ENCODE assay signal across 21 cellular contexts in genomic region chr20:40393161-40393560, GRCh38.
DNase-seq lines count a peak whose midpoint lies in the region; ATAC-seq and TF ChIP-seq lines count a peak whose summit lies in the region.
"Had no signal": no experiment of that assay in that cellular context is flagged by ENCODE, and none has a peak within 500 bp of the region (broad histone marks: within the 10 kb centered on the region; RNA-seq: fewer than 3 reads in every experiment).

No MANE protein-coding gene starts in this region.

- H4K20me1 ChIP-seq in neural cell (ENCODE audit: insufficient read depth) = no peaks in the 10 kb centered on the region
- H4K20me1 ChIP-seq: BLaER1 treated with 17β-estradiol and CSF1 and Interleukin-3, amounts not matched to agents 10 nM and 100 nM had no signal

- no peaks in the 10 kb centered on the region for H3K4me1 Mint-ChIP-seq in activated CD4-positive, alpha-beta T cell treated with anti-CD3 and anti-CD28 coated beads, Interleukin-2, amount 10 ng/mL, durations not matched to agents 24 days and 14 days
- peaks cover 18% of the 10 kb centered on the region for H3K4me1 Mint-ChIP-seq in endodermal cell
- H3K4me1 Mint-ChIP-seq: CD4-positive, alpha-beta memory T cell had no signal

- no peak overlapping the region for H3K4me3 Mint-ChIP-seq in activated CD4-positive, alpha-beta T cell treated with anti-CD3 and anti-CD28 coated beads, Interleukin-2, amount 10 ng/mL, durations not matched to agents 24 days and 14 days
- no peak overlapping the region for H3K4me3 Mint-ChIP-seq in endodermal cell
- H3K4me3 Mint-ChIP-seq: CD4-positive, alpha-beta memory T cell; HFFc6 had no signal

- H3K36me3 ChIP-seq in endodermal cell (ENCODE audit: control insufficient read depth, insufficient read depth, low read length) (no peaks in the 10 kb centered on the region), neural cell (ENCODE audit: insufficient read depth, low read length) (no peaks in the 10 kb centered on the region), right atrium auricular region (no peaks in the 10 kb centered on the region)
- H3K36me3 ChIP-seq: BE2C; BLaER1 treated with 17β-estradiol and CSF1 and Interleukin-3, amounts not matched to agents 10 nM and 100 nM; HAP-1 had no signal

- H3K4me1 ChIP-seq in endodermal cell (ENCODE audit: control insufficient read depth, insufficient read depth, low read length) = peaks cover 6% of the 10 kb centered on the region
- H3K4me1 ChIP-seq in right atrium auricular region = no peaks in the 10 kb centered on the region
- H3K4me1 ChIP-seq: BE2C, HAP-1 had no signal

- H3K4me3 ChIP-seq in endodermal cell (ENCODE audit: low read length) = no peak overlapping the region
- no peak overlapping the region for H3K4me3 ChIP-seq in neural cell (ENCODE audit: low read length)
- H3K4me3 ChIP-seq in right atrium auricular region = no peak overlapping the region
- H3K4me3 ChIP-seq: BLaER1 treated with 17β-estradiol and CSF1 and Interleukin-3, amounts not matched to agents 10 nM and 100 nM; HAP-1 had no signal

- peak; percentile 37 for DNase-seq in activated CD4-positive, alpha-beta T cell treated with anti-CD3 and anti-CD28 coated beads, Interleukin-2, amount 10 ng/mL, durations not matched to agents 24 days and 14 days
- no peak for DNase-seq in activated CD4-positive, alpha-beta T cell treated with anti-CD3 and anti-CD28 coated beads for 48 hours
- DNase-seq in endodermal cell (peak; percentile 56), right atrium auricular region (ENCODE audit: low spot score) (no peak), kidney tubule cell (ENCODE audit: low spot score) (no peak), activated gamma-delta T cell (lab: John Stamatoyannopoulos, UW) (no peak)
- DNase-seq: ACHN; AML-193; BE2C; Calu3; CD4-positive, alpha-beta memory T cell; COR-L47; DMS53; DMS79 treated with DMSO at 0.1 percent for 48 hours; GF-D8; HFFc6 had no signal

- peak; percentile 26 for TF ChIP-seq CTCF in endodermal cell (conservative IDR thresholded peaks at IDR 0.05)
- no peak for TF ChIP-seq CTCF in neural cell (IDR thresholded peaks at IDR 0.05; ENCODE audit: poor library complexity, severe bottlenecking)
- no peak for TF ChIP-seq CTCF in right atrium auricular region (IDR thresholded peaks at IDR 0.05)

- H3K4me2 ChIP-seq in neural cell (ENCODE audit: low read length) = no peak overlapping the region
- H3K4me2 ChIP-seq: BLaER1 treated with 17β-estradiol and CSF1 and Interleukin-3, amounts not matched to agents 10 nM and 100 nM had no signal

- H3K9ac ChIP-seq in endodermal cell (ENCODE audit: extremely low read depth, low read length, poor library complexity, severe bottlenecking) (no peak overlapping the region), neural cell (ENCODE audit: low read length) (no peak overlapping the region)
- H3K9ac ChIP-seq: BLaER1 treated with 17β-estradiol and CSF1 and Interleukin-3, amounts not matched to agents 10 nM and 100 nM had no signal

- H3K27me3 Mint-ChIP-seq in activated CD4-positive, alpha-beta T cell treated with anti-CD3 and anti-CD28 coated beads, Interleukin-2, amount 10 ng/mL, durations not matched to agents 24 days and 14 days = no peaks in the 10 kb centered on the region
- H3K27me3 Mint-ChIP-seq in endodermal cell (ENCODE audit: insufficient read depth) = peaks cover 3% of the 10 kb centered on the region
- H3K27me3 Mint-ChIP-seq: CD4-positive, alpha-beta memory T cell had no signal

- no peaks in the 10 kb centered on the region for H3K79me2 ChIP-seq in neural cell (replicated peaks; ENCODE audit: insufficient read depth, low read length)

- H3F3A ChIP-seq in neural cell (ENCODE audit: insufficient read depth, low read length, poor library complexity, severe bottlenecking) = no peaks in the 10 kb centered on the region

- intact Hi-C loops in activated CD4-positive, alpha-beta T cell treated with anti-CD3 and anti-CD28 coated beads, Interleukin-2, amount 10 ng/mL, durations not matched to agents 24 days and 14 days (cut with micrococcal nuclease) = no loop called here

- no peaks in the 10 kb centered on the region for H3K36me3 Mint-ChIP-seq in activated CD4-positive, alpha-beta T cell treated with anti-CD3 and anti-CD28 coated beads, Interleukin-2, amount 10 ng/mL, durations not matched to agents 24 days and 14 days (ENCODE audit: low read depth)
- no peaks in the 10 kb centered on the region for H3K36me3 Mint-ChIP-seq in endodermal cell (ENCODE audit: low read depth)
- H3K36me3 Mint-ChIP-seq: CD4-positive, alpha-beta memory T cell had no signal

- H3K27ac Mint-ChIP-seq in activated CD4-positive, alpha-beta T cell treated with anti-CD3 and anti-CD28 coated beads, Interleukin-2, amount 10 ng/mL, durations not matched to agents 24 days and 14 days = no peak overlapping the region
- no peak overlapping the region for H3K27ac Mint-ChIP-seq in endodermal cell
- H3K27ac Mint-ChIP-seq: CD4-positive, alpha-beta memory T cell; HFFc6 had no signal

- no peak overlapping the region for H2AFZ ChIP-seq in neural cell (ENCODE audit: low read depth, low read length)

- ATAC-seq in HG02759 (IDR thresholded peaks at IDR 0.05; ENCODE audit: unreplicated experiment) = no peak

- H3K27me3 ChIP-seq in endodermal cell (ENCODE audit: control insufficient read depth, insufficient read depth, low read length, poor library complexity, severe bottlenecking) (no peaks in the 10 kb centered on the region), neural cell (ENCODE audit: insufficient read depth, low read depth, low read length) (no peaks in the 10 kb centered on the region), right atrium auricular region (no peaks in the 10 kb centered on the region)
- H3K27me3 ChIP-seq: BE2C; BLaER1 treated with 17β-estradiol and CSF1 and Interleukin-3, amounts not matched to agents 10 nM and 100 nM had no signal

- H3K9me2 ChIP-seq in neural cell (ENCODE audit: insufficient read depth, low read length) = no peaks in the 10 kb centered on the region

- H3K27ac ChIP-seq in endodermal cell (ENCODE audit: low read depth, low read length) (no peak overlapping the region), neural cell (ENCODE audit: low read length) (peak overlapping the region; percentile 9), right atrium auricular region (no peak overlapping the region)
- H3K27ac ChIP-seq: 22Rv1; BLaER1 treated with 17β-estradiol and CSF1 and Interleukin-3, amounts not matched to agents 10 nM and 100 nM had no signal

- TF ChIP-seq RAD21 in neural cell (conservative IDR thresholded peaks at IDR 0.05) = peak; percentile 23

- no peak for TF ChIP-seq EP300 in neural cell (conservative IDR thresholded peaks at IDR 0.05; ENCODE audit: poor library complexity, severe bottlenecking)

- H3K9me3 Mint-ChIP-seq in activated CD4-positive, alpha-beta T cell treated with anti-CD3 and anti-CD28 coated beads, Interleukin-2, amount 10 ng/mL, durations not matched to agents 24 days and 14 days = no peaks in the 10 kb centered on the region
- H3K9me3 Mint-ChIP-seq in endodermal cell = no peaks in the 10 kb centered on the region

- H3K9me3 ChIP-seq in endodermal cell (ENCODE audit: control insufficient read depth, low read length) (no peaks in the 10 kb centered on the region), neural cell (ENCODE audit: low read length) (no peaks in the 10 kb centered on the region), right atrium auricular region (no peaks in the 10 kb centered on the region)
- H3K9me3 ChIP-seq: BE2C; BLaER1 treated with 17β-estradiol and CSF1 and Interleukin-3, amounts not matched to agents 10 nM and 100 nM; HAP-1 had no signal

- WGBS in endodermal cell (ENCODE audit: insufficient coverage in 1 of 2, insufficient read length in 1 of 2), 2 experiments = 84 to 100% methylated on average over 3 of the region's 3 CpGs

TF ChIP-seq in neural cell, 6 proteins besides CTCF, POLR2A, EP300 and RAD21:
- TF ChIP-seq MXI1 (conservative IDR thresholded peaks at IDR 0.05; ENCODE audit: poor library complexity, severe bottlenecking) (no peak), SMC3 (conservative IDR thresholded peaks at IDR 0.05; ENCODE audit: poor library complexity) (no peak), EZH2 (IDR thresholded peaks at IDR 0.05; ENCODE audit: borderline replicate concordance, insufficient read depth, low read length, poor library complexity, severe bottlenecking) (no peak), REST (IDR thresholded peaks at IDR 0.05; ENCODE audit: borderline replicate concordance) (no peak), TAF1 (IDR thresholded peaks at IDR 0.05; ENCODE audit: low read depth) (no peak), POLR2AphosphoS5 (IDR thresholded peaks at IDR 0.05) (no peak)
TF ChIP-seq in neural cell: peak in this region for 0.

Comparison
In these comparisons a context has a peak if more than half of its experiments do, and no peak if none do; other contexts are left out.
1. DNase-seq: peak in activated CD4-positive, alpha-beta T cell treated with anti-CD3 and anti-CD28 coated beads, Interleukin-2, amount 10 ng/mL, durations not matched to agents 24 days and 14 days (single experiment) and endodermal cell (single experiment); none in activated CD4-positive, alpha-beta T cell treated with anti-CD3 and anti-CD28 coated beads for 48 hours (single experiment), right atrium auricular region (single experiment), kidney tubule cell (single experiment) and activated gamma-delta T cell (single experiment).